In genomic region chr1:43993206-43993914, GRCh38 we compare ENCODE assay signal across 1 cellular context.
TF ChIP-seq lines count a peak whose summit lies in the region.

No MANE protein-coding gene starts in this region.

TF ChIP-seq in WTC11, 78 proteins besides CTCF, POLR2A, EP300 and RAD21:
- no peak for TF ChIP-seq ZNF416 (CRISPR knock-in tag; IDR thresholded peaks at IDR 0.05)
- TF ChIP-seq NFYB (CRISPR knock-in tag; conservative IDR thresholded peaks at IDR 0.05; ENCODE audit: low read depth) = no peak
- no peak for TF ChIP-seq ESRRA (CRISPR knock-in tag; IDR thresholded peaks at IDR 0.05; ENCODE audit: borderline replicate concordance)
- peak; percentile 76 for TF ChIP-seq ZNF121 (CRISPR knock-in tag; IDR thresholded peaks at IDR 0.05)
